ENCODE assay signal across 8 cellular contexts in genomic region chr7:100874300-100874576, GRCh38. TPM values are rescaled to one million over a fixed set of nuclear protein-coding genes. Genes with fewer than 3 reads are reported as not detected.
DNase-seq lines count a peak whose midpoint lies in the region; ATAC-seq, FAIRE-seq and TF ChIP-seq lines count a peak whose summit lies in the region.

No MANE protein-coding gene starts in this region.

- no peak for TF ChIP-seq POLR2A in esophagus squamous epithelium (IDR thresholded peaks at IDR 0.05)

- H2AFZ ChIP-seq in DND-41 (ENCODE audit: low read depth, low read length): peak overlapping the region; percentile 73

- ATAC-seq in DND-41 (ENCODE audit: insufficient read depth, low read depth) (peak; percentile 8; the same call in 2 of the 3 replicates), pancreas (peak in 1 of 4 donors; percentile 0), GM21825 (IDR thresholded peaks at IDR 0.05; ENCODE audit: unreplicated experiment) (no peak)

- H3K9ac ChIP-seq in DND-41 (ENCODE audit: low read depth, low read length): peak overlapping the region; percentile 83

- H3K27ac ChIP-seq in DND-41 (ENCODE audit: low read length): peak overlapping the region; percentile 100
- peak overlapping the region; percentile 90 for H3K27ac ChIP-seq in SJCRH30
- peak overlapping the region; percentile 97 to 99 (median 98) for H3K27ac ChIP-seq in esophagus squamous epithelium
- peak overlapping the region; percentile 84 to 94 (median 87) for H3K27ac ChIP-seq in pancreas

- WGBS in esophagus squamous epithelium, 2 donors: 28% methylated on average over 6 of the region's 8 CpGs; no CpG with 5 or more reads in 1 of the 2 donors
- WGBS in pancreas, 2 donors: 42 to 52% methylated on average over 8 of the region's 8 CpGs

- intact Hi-C loops in esophagus squamous epithelium (cut with DNase I) (no loop called here), pancreas (cut with DNase I) (no loop called here)

- H3K4me2 ChIP-seq in DND-41 (ENCODE audit: insufficient read depth, low read length): peak overlapping the region; percentile 68

- H3K27me3 ChIP-seq in DND-41 (ENCODE audit: insufficient read depth, low read length, poor library complexity): no peaks in the 10 kb centered on the region
- H3K27me3 ChIP-seq in SJCRH30: no peaks in the 10 kb centered on the region
- H3K27me3 ChIP-seq in esophagus squamous epithelium: no peaks in the 10 kb centered on the region
- H3K27me3 ChIP-seq in pancreas: no peaks in the 10 kb centered on the region

- peaks cover 61% of the 10 kb centered on the region for H3K79me2 ChIP-seq in DND-41 (ENCODE audit: insufficient read depth, low read length)

- H3K9me3 ChIP-seq in DND-41 (ENCODE audit: insufficient read depth, low read length, severe bottlenecking) (no peaks in the 10 kb centered on the region), SJCRH30 (replicated peaks) (no peaks in the 10 kb centered on the region), esophagus squamous epithelium (no peaks in the 10 kb centered on the region), pancreas (no peaks in the 10 kb centered on the region)

- H3K4me1 ChIP-seq in DND-41 (ENCODE audit: insufficient read depth, low read length): peaks cover 46% of the 10 kb centered on the region
- peaks cover 11% of the 10 kb centered on the region; the same call in 1 of the 2 replicates for H3K4me1 ChIP-seq in SJCRH30
- H3K4me1 ChIP-seq in esophagus squamous epithelium: peaks cover 8 to 61% (median 40%) of the 10 kb centered on the region in 3 donors
- peaks cover 8 to 27% (median 20%) of the 10 kb centered on the region in 3 donors for H3K4me1 ChIP-seq in pancreas

- H4K20me1 ChIP-seq in DND-41 (ENCODE audit: insufficient read depth, low read length): peaks cover 35% of the 10 kb centered on the region

- no peak for FAIRE-seq in pancreas (lab: Jason Lieb, UNC)

- H3K36me3 ChIP-seq in DND-41 (ENCODE audit: insufficient read depth, low read length) (peaks cover 81% of the 10 kb centered on the region), SJCRH30 (peaks cover 59% of the 10 kb centered on the region), esophagus squamous epithelium (peaks cover 7 to 77% (median 8%) of the 10 kb centered on the region in 3 donors), pancreas (peaks cover 0 to 19% (median 13%) of the 10 kb centered on the region in 3 donors)

- DNase-seq in DND-41 (no peak), SJCRH30 (no peak), esophagus squamous epithelium (lab: John Stamatoyannopoulos, UW) (no peak), pancreas (peak in 1 of 6 donors; percentile 40), MV-4-11 (lab: John Stamatoyannopoulos, UW) (no peak), NCI-H1436 treated with DMSO at 0.1 percent for 48 hours (lab: John Stamatoyannopoulos, UW) (no peak), medulla oblongata (ENCODE audit: extremely low spot score) (no peak)

- peak overlapping the region; percentile 25 to 99 for H3K4me3 ChIP-seq in DND-41 (ENCODE audit: low read depth in 1 of 2, low read length in 2 of 2)
- peak overlapping the region; percentile 72 for H3K4me3 ChIP-seq in SJCRH30
- peak overlapping the region; percentile 86 to 100 (median 96) for H3K4me3 ChIP-seq in esophagus squamous epithelium
- peak overlapping the region; percentile 88 to 97 (median 90) for H3K4me3 ChIP-seq in pancreas

- no peak for TF ChIP-seq CTCF in DND-41 (IDR thresholded peaks at IDR 0.05; ENCODE audit: borderline replicate concordance, extremely low read depth, low read length, poor library complexity, severe bottlenecking)
- TF ChIP-seq CTCF in esophagus squamous epithelium (IDR thresholded peaks at IDR 0.05): no peak
- no peak for TF ChIP-seq CTCF in pancreas (IDR thresholded peaks at IDR 0.05)

RNA-seq across cellular contexts. Expression of gene SRRT, which starts 0.7 kb away (rescaled TPM):
- total RNA-seq in SJCRH30 (2014; rRNA removed; shearing (Covaris generic)): 140 and 156 TPM in 2 replicates
- 10 to 100 TPM; 53.8 to 91.0 (median 68.4) TPM for total RNA-seq in esophagus squamous epithelium
- 10 to 100 TPM; 39.2 to 83.5 (median 50.0) TPM for total RNA-seq in pancreas
- 100 to 1,000 TPM; 139 to 179 TPM for polyA plus RNA-seq in pancreas

RNA-seq across cellular contexts. Expression of gene TRIP6, which starts 7.1 kb away (rescaled TPM):
- total RNA-seq in SJCRH30 (2014; rRNA removed; shearing (Covaris generic)): 42.1 and 49.3 TPM in 2 replicates
- total RNA-seq in esophagus squamous epithelium (100 to 1,000 TPM in 2 of 4 donors, 10 to 100 TPM in 2; 81.4 to 109 (median 93.7) TPM), pancreas (10 to 100 TPM; 24.1 to 36.6 (median 33.1) TPM)
- polyA plus RNA-seq in pancreas: 10 to 100 TPM; 41.7 to 57.6 TPM

RNA-seq across cellular contexts. Expression of gene UFSP1, which starts 15.3 kb away (rescaled TPM):
- total RNA-seq in SJCRH30 (2014; rRNA removed; shearing (Covaris generic)): 5.5 and 6.1 TPM in 2 replicates
- total RNA-seq in esophagus squamous epithelium: 1 to 10 TPM; 1.3 to 8.4 (median 5.5) TPM
- 1 to 10 TPM in 5 of 6 donors, under 1 TPM in 1; 0.83 to 3.2 (median 2.1) TPM for total RNA-seq in pancreas
- polyA plus RNA-seq in pancreas: 1 to 10 TPM; 5.2 to 6.3 TPM

RNA-seq across cellular contexts. Expression of gene ACHE, which starts 21.4 kb away (rescaled TPM):
- 1.3 and 1.5 TPM in 2 replicates for total RNA-seq in SJCRH30 (2014; rRNA removed; shearing (Covaris generic))
- total RNA-seq in esophagus squamous epithelium (1 to 10 TPM in 3 of 4 donors, under 1 TPM in 1; 0.22 to 1.5 (median 1.3) TPM), pancreas (10 to 100 TPM in 1 of 6 donors, 1 to 10 TPM in 5; 1.2 to 10.9 (median 3.3) TPM)
- polyA plus RNA-seq in pancreas: 1 to 10 TPM; 2.2 to 4.1 TPM

RNA-seq across cellular contexts. Expression of gene SLC12A9, which starts 21.7 kb away (rescaled TPM):
- 12.2 and 15.0 TPM in 2 replicates for total RNA-seq in SJCRH30 (2014; rRNA removed; shearing (Covaris generic))
- total RNA-seq in esophagus squamous epithelium (10 to 100 TPM in 3 of 4 donors, 1 to 10 TPM in 1; 9.9 to 19.6 (median 17.3) TPM), pancreas (10 to 100 TPM; 11.9 to 20.8 (median 13.9) TPM)
- polyA plus RNA-seq in pancreas: 10 to 100 TPM; 34.4 to 34.6 TPM
